In genomic region chr12:108301346-108301745, GRCh38 we compare ENCODE assay signal across 26 cellular contexts. TPM values are rescaled to one million over a fixed set of nuclear protein-coding genes. Genes with fewer than 3 reads are reported as not detected.
DNase-seq lines count a peak whose midpoint lies in the region; ATAC-seq, FAIRE-seq and TF ChIP-seq lines count a peak whose summit lies in the region.
"Had no signal": no experiment of that assay in that cellular context is flagged by ENCODE, and none has a peak within 500 bp of the region (broad histone marks: within the 10 kb centered on the region; RNA-seq: fewer than 3 reads in every experiment).

No MANE protein-coding gene starts in this region.

- no peaks in the 10 kb centered on the region for H4K20me1 ChIP-seq in HepG2 (ENCODE audit: insufficient read depth, low read length)

- H3K27me3 ChIP-seq in HepG2 (ENCODE audit: control insufficient read depth in 1 of 2, insufficient read depth in 2 of 2, low read length in 2 of 2) = peaks cover 2 to 16% of the 10 kb centered on the region in 2 experiments; a peak in 3 of 5 replicates
- no peaks in the 10 kb centered on the region for H3K27me3 ChIP-seq in right lobe of liver

- peaks cover 5% of the 10 kb centered on the region for H3K27me3 Mint-ChIP-seq in progenitor cell of endocrine pancreas

- no peak for ATAC-seq in HepG2
- no peak for ATAC-seq in right lobe of liver
- no peak for ATAC-seq in GM21786 (IDR thresholded peaks at IDR 0.05; ENCODE audit: unreplicated experiment)
- ATAC-seq in GM21390 (IDR thresholded peaks at IDR 0.05; ENCODE audit: unreplicated experiment) = no peak
- ATAC-seq: Panc1 had no signal

- CTCF ChIA-PET in HepG2 (lab: Yijun Ruan, JAX; ENCODE audit: low intra/inter-chr PET ratio, low total read pairs) = no interaction called here

- H3K79me2 ChIP-seq in HepG2 (ENCODE audit: insufficient read depth, low read length) = no peaks in the 10 kb centered on the region

- H3K4me1 ChIP-seq in HepG2 (ENCODE audit: insufficient read depth, low read length) (peaks cover 46% of the 10 kb centered on the region), right lobe of liver (no peaks in the 10 kb centered on the region), kidney (ENCODE audit: control insufficient read depth in 1 of 2, insufficient read depth in 1 of 2, low read depth in 1 of 2, low read length in 2 of 2) (peaks cover 18 to 36% of the 10 kb centered on the region in 2 donors)
- H3K4me1 ChIP-seq: SJSA1 had no signal

- no peak overlapping the region for H3K4me3 Mint-ChIP-seq in progenitor cell of endocrine pancreas (ENCODE audit: low read depth)

- H3K9me3 ChIP-seq in HepG2 (ENCODE audit: low read length) (no peaks in the 10 kb centered on the region), right lobe of liver (no peaks in the 10 kb centered on the region), kidney (ENCODE audit: control insufficient read depth in 1 of 2, low read length in 2 of 2) (no peaks in the 10 kb centered on the region)
- H3K9me3 ChIP-seq: BLaER1 treated with 17β-estradiol and CSF1 and Interleukin-3, amounts not matched to agents 10 nM and 100 nM; SJSA1 had no signal

- no peaks in the 10 kb centered on the region for H3K36me3 Mint-ChIP-seq in progenitor cell of endocrine pancreas (ENCODE audit: insufficient read depth)
- H3K36me3 Mint-ChIP-seq: CD8-positive, alpha-beta memory T cell had no signal

- no peak overlapping the region for H3K27ac ChIP-seq in HepG2 (ENCODE audit: extremely low read length, insufficient read depth, low read length)
- no peak overlapping the region for H3K27ac ChIP-seq in right lobe of liver
- H3K27ac ChIP-seq in kidney (ENCODE audit: low read depth in 2 of 2, low read length in 2 of 2) = no peak overlapping the region
- H3K27ac ChIP-seq: BLaER1 treated with 17β-estradiol and CSF1 and Interleukin-3, amounts not matched to agents 10 nM and 100 nM; SJSA1 had no signal

- peak overlapping the region; percentile 51 for H3K27ac Mint-ChIP-seq in progenitor cell of endocrine pancreas

- TF ChIP-seq CTCF in HepG2 (CRISPR knock-in tag; IDR thresholded peaks at IDR 0.05) (no peak), right lobe of liver (IDR thresholded peaks at IDR 0.05) (no peak), kidney (IDR thresholded peaks at IDR 0.05; ENCODE audit: borderline replicate concordance, extremely low read depth, insufficient read depth) (no peak), progenitor cell of endocrine pancreas (IDR thresholded peaks at IDR 0.05; ENCODE audit: unreplicated experiment) (no peak)

- no peak overlapping the region for H2AFZ ChIP-seq in HepG2 (ENCODE audit: low read length)

- no peak for TF ChIP-seq EP300 in HepG2 (IDR thresholded peaks at IDR 0.05; ENCODE audit: low read depth in 2 of 2, low read length in 2 of 2)
- TF ChIP-seq EP300 in HepG2 (CRISPR knock-in tag; IDR thresholded peaks at IDR 0.05; ENCODE audit: borderline replicate concordance) = no peak

- WGBS in HepG2 (ENCODE audit: low lambda C conversion rate) = 67% methylated on average over 6 of the region's 6 CpGs
- 78% methylated on average over 5 of the region's 6 CpGs for WGBS in right lobe of liver (ENCODE audit: insufficient coverage, low coverage, low lambda C conversion rate, missing lambda C conversion rate)

- H3K9me3 Mint-ChIP-seq in progenitor cell of endocrine pancreas (ENCODE audit: low read depth) = no peaks in the 10 kb centered on the region
- H3K9me3 Mint-ChIP-seq: CD8-positive, alpha-beta memory T cell had no signal

- H3K4me3 ChIP-seq in HepG2 (replicated peaks in 1 of 3; ENCODE audit: insufficient read depth in 1 of 3, low read depth in 2 of 3, low read length in 3 of 3) (no peak overlapping the region), right lobe of liver (no peak overlapping the region), kidney (ENCODE audit: low read length in 2 of 2) (no peak overlapping the region)
- H3K4me3 ChIP-seq: BLaER1 treated with 17β-estradiol and CSF1 and Interleukin-3, amounts not matched to agents 10 nM and 100 nM; SJSA1 had no signal

- BruUV-seq in HepG2 (replicated peaks; lab: Mats Ljungman, UMichigan) = no TSS peak

- no peak overlapping the region for H3K9ac ChIP-seq in HepG2 (ENCODE audit: insufficient read depth, low read depth, low read length)
- no peak overlapping the region for H3K9ac ChIP-seq in kidney (ENCODE audit: low read length in 2 of 2)
- H3K9ac ChIP-seq: BLaER1 treated with 17β-estradiol and CSF1 and Interleukin-3, amounts not matched to agents 10 nM and 100 nM had no signal

- TF ChIP-seq POLR2A in HepG2 (IDR thresholded peaks at IDR 0.05; ENCODE audit: insufficient read depth in 1 of 2, low read depth in 2 of 2, low read length in 2 of 2) (no peak), right lobe of liver (IDR thresholded peaks at IDR 0.05) (no peak)

- DNase-seq in HepG2 (ENCODE audit: low spot score) (no peak), right lobe of liver (no peak), kidney (peak; percentile 46), progenitor cell of endocrine pancreas (ENCODE audit: low spot score, unreplicated experiment) (no peak), occipital lobe (lab: John Stamatoyannopoulos, UW) (no peak)
- DNase-seq in central memory CD4-positive, alpha-beta T cell = no peak
- DNase-seq: 8988T, DMS153, GOT3, IMR-90, NCI-H1105, NCI-H146, NCI-H2029, NCI-H2227 treated with DMSO at 0.1 percent for 48 hours, NCI-H510A treated with DMSO at 0.1 percent for 48 hours, NCI-H774 had no signal

- peaks cover 41% of the 10 kb centered on the region for H3K4me1 Mint-ChIP-seq in progenitor cell of endocrine pancreas (ENCODE audit: low read depth)

- in situ Hi-C loops in HepG2 (cut with HindIII; ENCODE audit: extremely low pct_ligation_motif_present, low pct_unique_long_range_greater_than_20kb) = no loop called here

- H3K4me2 ChIP-seq in HepG2 (ENCODE audit: low read depth, low read length) = no peak overlapping the region

- no peak for FAIRE-seq in HepG2 (lab: Jason Lieb, UNC)
- FAIRE-seq in kidney (lab: Jason Lieb, UNC) = no peak
- FAIRE-seq: G401.6, GM18507, HTR-8/SVneo had no signal

- no peak for TF ChIP-seq RAD21 in HepG2 (CRISPR knock-in tag; IDR thresholded peaks at IDR 0.05)

- no peaks in the 10 kb centered on the region for H3K36me3 ChIP-seq in HepG2 (replicated peaks in 1 of 2; ENCODE audit: control insufficient read depth in 1 of 2, insufficient read depth in 2 of 2, low read length in 2 of 2)
- no peaks in the 10 kb centered on the region for H3K36me3 ChIP-seq in right lobe of liver
- H3K36me3 ChIP-seq in kidney (ENCODE audit: control insufficient read depth in 1 of 2, insufficient read depth in 2 of 2, low read length in 2 of 2) = no peaks in the 10 kb centered on the region
- H3K36me3 ChIP-seq: SJSA1 had no signal

- intact Hi-C loops in HepG2 (cut with micrococcal nuclease; ENCODE audit: unreplicated experiment) = no loop called here
- intact Hi-C loops in right lobe of liver (cut with DNase I) = no loop called here
- intact Hi-C loops in kidney (cut with DNase I) = no loop called here

- POLR2A ChIA-PET in HepG2 (lab: Yijun Ruan, JAX) = no interaction called here

TF ChIP-seq in HepG2, 621 proteins besides CTCF, POLR2A, EP300 and RAD21 (continues in another document):
- TF ChIP-seq CSRNP2 (CRISPR knock-in tag; conservative IDR thresholded peaks at IDR 0.05; ENCODE audit: low read depth) (no peak), ZNF629 (CRISPR knock-in tag; conservative IDR thresholded peaks at IDR 0.05) (0 out of 2 replicates have a peak, but pooled peaks have one; percentile 38)

RNA-seq across cellular contexts. Expression of gene CMKLR1, which starts 37.8 kb away (rescaled TPM):
- total RNA-seq in HepG2 (2016; rRNA removed; fragmentation: Illumina TruSeq; extraction: Trizol) (not detected in 2 replicates), right lobe of liver (1 to 10 TPM; 1.5 to 8.2 (median 4.2) TPM), kidney (25.7 TPM), progenitor cell of endocrine pancreas (not detected in 2 replicates), occipital lobe (1.7 TPM)
- total RNA-seq in HepG2 (2016; cell fraction: cytosol; rRNA removed; fragmentation: Illumina TruSeq; extraction: Trizol; ENCODE audit: low read depth) = not detected in 2 replicates
- not detected in 2 replicates for total RNA-seq in HepG2 (2016; cell fraction: insoluble cytoplasmic fraction; rRNA removed; fragmentation: Illumina TruSeq; extraction: Trizol)
- not detected in 2 replicates for total RNA-seq in HepG2 (2016; cell fraction: membrane; rRNA removed; fragmentation: Illumina TruSeq; extraction: Trizol)
- total RNA-seq in HepG2 (2016; cell fraction: nucleus; rRNA removed; fragmentation: Illumina TruSeq; extraction: Trizol) = not detected in 2 replicates
- polyA plus RNA-seq in HepG2 (2011; rRNA removed) (not detected in 2 replicates), kidney (ENCODE audit: insufficient read depth, low read depth, low replicate concordance) (6.1 TPM)
- polyA plus RNA-seq in HepG2 (2011; cell fraction: cytosol; rRNA removed) = 0.03 TPM in 1 of 2 replicates, not detected in the other
- polyA plus RNA-seq in HepG2 (2011; cell fraction: nucleus; rRNA removed) = not detected in 2 replicates
- not detected in 2 replicates for polyA plus RNA-seq in HepG2 (2012)
- not detected in 2 replicates for polyA plus RNA-seq in HepG2 (2016; cell fraction: cytosol; fragmentation: Illumina TruSeq; extraction: Trizol; ENCODE audit: low read depth)
- polyA plus RNA-seq in HepG2 (2016; cell fraction: insoluble cytoplasmic fraction; fragmentation: Illumina TruSeq; extraction: Trizol; ENCODE audit: low read depth) = not detected in 2 replicates
- not detected in 2 replicates for polyA plus RNA-seq in HepG2 (2016; cell fraction: membrane; fragmentation: Illumina TruSeq; extraction: Trizol; ENCODE audit: low read depth)
- polyA plus RNA-seq in HepG2 (2016; cell fraction: nucleus; fragmentation: Illumina TruSeq; extraction: Trizol; ENCODE audit: insufficient read depth, low read depth) = not detected in 2 replicates
- not detected in 2 replicates for polyA minus RNA-seq in HepG2 (2011; rRNA and poly(A)+ RNA removed; ENCODE audit: low replicate concordance)
- polyA minus RNA-seq in HepG2 (2011; cell fraction: cytosol; rRNA and poly(A)+ RNA removed) = not detected in 2 replicates
- polyA minus RNA-seq in HepG2 (2011; cell fraction: nucleus; rRNA and poly(A)+ RNA removed) = not detected in 2 replicates
- total RNA-seq: Calu3, IMR-90, SJSA1 had no signal
- polyA plus RNA-seq: IMR-90 had no signal
